ENCODE assay signal across 6 cellular contexts in genomic region chr5:20608567-20608966, GRCh38.
"Had no signal": no experiment of that assay in that cellular context is flagged by ENCODE, and none has a peak within 500 bp of the region (broad histone marks: within the 10 kb centered on the region; RNA-seq: fewer than 3 reads in every experiment).

No MANE protein-coding gene starts in this region.

- ATAC-seq: K562 had no signal

- DNase-seq: GM23248, H9, HCEC 1CT, IMR-90, KG1 had no signal

- H3K4me3 Mint-ChIP-seq: H9 had no signal
